Comparison of ENCODE assay signal across 26 cellular contexts in the genomic region with DNA sequence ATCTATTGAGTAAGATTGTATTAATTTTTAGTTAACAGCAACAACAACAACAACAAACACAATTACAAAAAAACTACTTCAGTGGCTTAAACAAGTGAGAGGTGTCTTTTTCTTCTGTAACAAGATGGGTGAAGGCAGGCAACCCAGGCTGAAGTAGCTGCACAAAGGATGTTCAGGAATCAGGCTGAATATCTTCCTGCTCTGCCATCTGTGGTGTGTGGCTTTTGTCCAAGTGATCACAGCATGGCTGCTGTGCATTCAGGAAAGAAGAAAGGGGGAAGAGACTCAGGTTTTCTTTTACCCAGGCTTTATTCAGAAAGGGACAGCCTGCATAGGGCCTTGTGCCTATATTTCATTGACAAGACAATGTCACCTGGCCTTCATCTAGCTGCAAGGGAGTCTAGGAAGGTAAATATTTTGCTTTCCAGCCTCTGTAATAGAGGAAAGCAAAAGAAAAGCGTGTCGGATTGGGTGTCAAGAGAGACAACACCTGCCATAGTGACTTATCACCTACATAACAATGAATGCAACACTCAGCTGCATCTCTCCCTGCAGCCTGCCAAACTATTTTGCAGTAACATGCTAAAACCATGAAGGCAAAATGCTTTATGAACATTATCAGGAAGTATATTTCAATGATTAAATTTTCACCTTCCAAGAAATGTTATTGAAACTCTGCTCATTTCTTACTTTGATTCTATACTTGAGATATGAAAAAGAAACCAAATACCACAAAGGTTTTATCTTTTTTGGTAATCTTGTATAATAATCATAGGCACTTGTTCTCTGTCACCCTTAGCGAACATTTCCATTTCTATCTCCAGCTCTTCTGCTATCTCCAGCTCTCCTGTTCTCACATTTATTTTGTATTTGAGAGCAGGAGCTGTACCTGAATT. TPM values are rescaled to one million over a fixed set of nuclear protein-coding genes. Genes with fewer than 3 reads are reported as not detected.
DNase-seq lines count a peak whose midpoint lies in the region; ATAC-seq and TF ChIP-seq lines count a peak whose summit lies in the region.
"Had no signal": no experiment of that assay in that cellular context is flagged by ENCODE, and none has a peak within 500 bp of the region (broad histone marks: within the 10 kb centered on the region; RNA-seq: fewer than 3 reads in every experiment).

No MANE protein-coding gene starts in this region.

- no peak overlapping the region for H3K27ac ChIP-seq in tibial nerve
- H3K27ac ChIP-seq: 22Rv1, coronary artery, SJCRH30, stomach, tibial artery had no signal

- peaks cover 0 to 9% (median 0%) of the 10 kb centered on the region in 4 donors for H3K4me1 ChIP-seq in tibial nerve
- H3K4me1 ChIP-seq: HAP-1, SJCRH30 had no signal

- no peaks in the 10 kb centered on the region for H3K36me3 ChIP-seq in tibial nerve
- H3K36me3 ChIP-seq: HAP-1, SJCRH30, stomach, tibial artery had no signal

- H3K4me3 ChIP-seq in tibial nerve (no peak overlapping the region), lower leg skin (ENCODE audit: low read depth, poor library complexity, severe bottlenecking) (no peak overlapping the region)
- H3K4me3 ChIP-seq: coronary artery, HAP-1, SJCRH30, stomach, tibial artery had no signal

- H3K4me1 Mint-ChIP-seq in progenitor cell of endocrine pancreas (ENCODE audit: low read depth) = peaks cover 3% of the 10 kb centered on the region

- H3K27me3 Mint-ChIP-seq in progenitor cell of endocrine pancreas = peaks cover 29% of the 10 kb centered on the region

- peak; percentile 13 for DNase-seq in DMS53 (lab: John Stamatoyannopoulos, UW)
- no peak for DNase-seq in DMS53 treated with DMSO at 0.1 percent for 48 hours (lab: John Stamatoyannopoulos, UW; ENCODE audit: unreplicated experiment)
- DNase-seq in NCI-H524 (lab: John Stamatoyannopoulos, UW) = peak; percentile 46 to 72
- DNase-seq in cerebellum (ENCODE audit: low spot score) = peak; percentile 23
- no peak for DNase-seq in tibial nerve (ENCODE audit: low spot score in 2 of 2)
- no peak for DNase-seq in progenitor cell of endocrine pancreas (ENCODE audit: low spot score, unreplicated experiment)
- DNase-seq in lower leg skin (ENCODE audit: low spot score in 2 of 2) = no peak
- DNase-seq: activated naive CD4-positive, alpha-beta T cell treated with Interleukin-2 at 50 U/mL for 16 hours; effector memory CD4-positive, alpha-beta T cell; erythroblast; left ventricle myocardium superior; naive thymus-derived CD4-positive, alpha-beta T cell; NCI-H2029 treated with DMSO at 0.1 percent for 48 hours; nucleus accumbens; stomach; tibial artery had no signal

- TF ChIP-seq EP300 in tibial nerve (IDR thresholded peaks at IDR 0.05) = no peak

- no peaks in the 10 kb centered on the region for H3K27me3 ChIP-seq in tibial nerve
- H3K27me3 ChIP-seq: SJCRH30, tibial artery had no signal

- H3K36me3 Mint-ChIP-seq in progenitor cell of endocrine pancreas (ENCODE audit: insufficient read depth) = no peaks in the 10 kb centered on the region
- H3K36me3 Mint-ChIP-seq: IgD-negative memory B cell, mesothelial cell of epicardium had no signal

- peaks cover 0 to 6% (median 0%) of the 10 kb centered on the region in 4 donors for H3K9me3 ChIP-seq in tibial nerve
- H3K9me3 ChIP-seq: HAP-1, SJCRH30 had no signal

- no peak overlapping the region for H3K4me3 Mint-ChIP-seq in progenitor cell of endocrine pancreas (ENCODE audit: low read depth)
- H3K4me3 Mint-ChIP-seq: IgD-negative memory B cell; mesothelial cell of epicardium; naive thymus-derived CD4-positive, alpha-beta T cell had no signal

- TF ChIP-seq CTCF in tibial nerve (IDR thresholded peaks at IDR 0.05) (no peak), progenitor cell of endocrine pancreas (IDR thresholded peaks at IDR 0.05; ENCODE audit: unreplicated experiment) (no peak), lower leg skin (IDR thresholded peaks at IDR 0.05) (no peak)

- no peak overlapping the region for H3K27ac Mint-ChIP-seq in progenitor cell of endocrine pancreas
- H3K27ac Mint-ChIP-seq: IgD-negative memory B cell; mesothelial cell of epicardium; naive thymus-derived CD4-positive, alpha-beta T cell had no signal

- peak; percentile 63 for ATAC-seq in GM18867 (IDR thresholded peaks at IDR 0.05; ENCODE audit: unreplicated experiment)
- ATAC-seq: left ventricle myocardium superior; naive thymus-derived CD4-positive, alpha-beta T cell had no signal

- 95% methylated on average over 3 of the region's 3 CpGs for WGBS in tibial nerve, 2 donors
- WGBS in lower leg skin, 2 donors = 95 to 96% methylated on average over 3 of the region's 3 CpGs

- intact Hi-C loops in lower leg skin (cut with DNase I; ENCODE audit: low total_unique reads) = no loop called here

- TF ChIP-seq POLR2A in tibial nerve (IDR thresholded peaks at IDR 0.05) (no peak), lower leg skin (IDR thresholded peaks at IDR 0.05) (no peak)

- no peaks in the 10 kb centered on the region for H3K9me3 Mint-ChIP-seq in progenitor cell of endocrine pancreas (ENCODE audit: low read depth)

RNA-seq across cellular contexts. Expression of gene G6PC2, which starts 14.6 kb away (rescaled TPM):
- total RNA-seq in cerebellum = not detected
- not detected for total RNA-seq in tibial nerve
- total RNA-seq in progenitor cell of endocrine pancreas = not detected in 2 replicates
- total RNA-seq in lower leg skin = not detected
- total RNA-seq: bronchial epithelial cell; left ventricle myocardium superior; MCF 10A; mesothelial cell of epicardium; naive thymus-derived CD4-positive, alpha-beta T cell; NCI-H460; SJCRH30 had no signal

RNA-seq across cellular contexts. Expression of gene SPC25, which starts 25.5 kb away (rescaled TPM):
- total RNA-seq in cerebellum = 10.2 TPM
- total RNA-seq in tibial nerve = not detected
- 14.5 and 15.8 TPM in 2 replicates for total RNA-seq in progenitor cell of endocrine pancreas
- 1 to 10 TPM in 1 of 4 donors, under 1 TPM in 1, not detected in 2; 0.74 to 1.2 TPM for total RNA-seq in lower leg skin
- total RNA-seq: bronchial epithelial cell had no signal

Comparison
In these comparisons a context has a peak if more than half of its experiments do, and no peak if none do; other contexts are left out.
1. DNase-seq: peak in DMS53 (single experiment), NCI-H524 (2 of 2) and cerebellum (single experiment); none in DMS53 treated with DMSO at 0.1 percent for 48 hours (single experiment), tibial nerve (0 of 2), progenitor cell of endocrine pancreas (single experiment) and lower leg skin (0 of 2).